In the genomic region with DNA sequence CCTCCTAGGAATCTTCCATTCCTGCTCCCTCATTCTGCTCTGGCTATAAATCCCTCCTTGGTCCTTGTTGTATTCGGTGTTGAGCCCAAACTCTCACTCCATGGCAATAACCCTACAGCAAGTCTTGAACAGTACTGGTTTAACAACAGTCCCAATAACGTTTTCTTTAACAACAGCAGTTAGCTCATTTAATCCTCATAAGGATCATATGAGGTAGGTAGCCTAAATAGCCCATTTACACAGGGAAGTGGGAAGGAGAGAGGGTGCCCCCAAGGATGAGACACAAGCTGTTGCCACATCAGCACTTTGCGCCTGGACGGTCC, we compare ENCODE assay signal across 9 cellular contexts. TPM values are rescaled to one million over a fixed set of nuclear protein-coding genes. Genes with fewer than 3 reads are reported as not detected.
DNase-seq lines count a peak whose midpoint lies in the region; ATAC-seq and TF ChIP-seq lines count a peak whose summit lies in the region.
"Had no signal": no experiment of that assay in that cellular context is flagged by ENCODE, and none has a peak within 500 bp of the region (broad histone marks: within the 10 kb centered on the region; RNA-seq: fewer than 3 reads in every experiment).

No MANE protein-coding gene starts in this region.

- peaks cover 51% of the 10 kb centered on the region for H3K4me1 Mint-ChIP-seq in activated naive CD4-positive, alpha-beta T cell treated with anti-CD3 and anti-CD28 coated beads for 36 hours (ENCODE audit: low read depth)
- H3K4me1 Mint-ChIP-seq in activated naive CD8-positive, alpha-beta T cell (ENCODE audit: low read depth): peaks cover 67% of the 10 kb centered on the region

- H3K27ac Mint-ChIP-seq in activated naive CD4-positive, alpha-beta T cell treated with anti-CD3 and anti-CD28 coated beads for 36 hours: peak overlapping the region; percentile 11
- peak overlapping the region; percentile 64 for H3K27ac Mint-ChIP-seq in activated naive CD8-positive, alpha-beta T cell

- H3K9me3 ChIP-seq in left lung: no peaks in the 10 kb centered on the region
- H3K9me3 ChIP-seq in thyroid gland: no peaks in the 10 kb centered on the region

- H3K36me3 Mint-ChIP-seq in activated naive CD4-positive, alpha-beta T cell treated with anti-CD3 and anti-CD28 coated beads for 36 hours (ENCODE audit: low read depth): no peaks in the 10 kb centered on the region
- no peaks in the 10 kb centered on the region for H3K36me3 Mint-ChIP-seq in activated naive CD8-positive, alpha-beta T cell

- 31 to 42% methylated on average over 4 of the region's 4 CpGs for WGBS in thyroid gland, 2 donors

- H3K27me3 Mint-ChIP-seq in activated naive CD4-positive, alpha-beta T cell treated with anti-CD3 and anti-CD28 coated beads for 36 hours (ENCODE audit: low read depth): no peaks in the 10 kb centered on the region
- H3K27me3 Mint-ChIP-seq in activated naive CD8-positive, alpha-beta T cell: no peaks in the 10 kb centered on the region

- H3K27me3 ChIP-seq in left lung: no peaks in the 10 kb centered on the region
- H3K27me3 ChIP-seq in thyroid gland: no peaks in the 10 kb centered on the region

- peak overlapping the region; percentile 88 to 98 for H3K27ac ChIP-seq in left lung
- peak overlapping the region; percentile 3 to 90 (median 43) for H3K27ac ChIP-seq in thyroid gland

- peaks cover 19 to 81% of the 10 kb centered on the region in 2 donors for H3K4me1 ChIP-seq in left lung
- peaks cover 13 to 42% of the 10 kb centered on the region in 2 donors for H3K4me1 ChIP-seq in thyroid gland

- H3K36me3 ChIP-seq in left lung: no peaks in the 10 kb centered on the region
- H3K36me3 ChIP-seq in thyroid gland: no peaks in the 10 kb centered on the region

- TF ChIP-seq POLR2A in thyroid gland (IDR thresholded peaks at IDR 0.05): no peak

- CTCF ChIA-PET in activated naive CD4-positive, alpha-beta T cell treated with anti-CD3 and anti-CD28 coated beads for 36 hours (lab: Charles Lee): interaction anchor here (2.1 to 2.5 kb wide), 2 partner anchors 14 to 85 kb away, joined by 7 to 13 read pairs; no protein-coding TSS in a partner anchor

- H3K9me3 Mint-ChIP-seq in activated naive CD4-positive, alpha-beta T cell treated with anti-CD3 and anti-CD28 coated beads for 36 hours: no peaks in the 10 kb centered on the region
- H3K9me3 Mint-ChIP-seq in activated naive CD8-positive, alpha-beta T cell (ENCODE audit: low read depth): no peaks in the 10 kb centered on the region

- TF ChIP-seq CTCF in left lung (IDR thresholded peaks at IDR 0.05): no peak
- TF ChIP-seq CTCF in thyroid gland (IDR thresholded peaks at IDR 0.05): no peak

- H3K4me3 Mint-ChIP-seq in activated naive CD4-positive, alpha-beta T cell treated with anti-CD3 and anti-CD28 coated beads for 36 hours: peak overlapping the region; percentile 96
- peak overlapping the region; percentile 92 for H3K4me3 Mint-ChIP-seq in activated naive CD8-positive, alpha-beta T cell

- DNase-seq in activated naive CD4-positive, alpha-beta T cell treated with anti-CD3 and anti-CD28 coated beads for 36 hours: no peak
- DNase-seq in activated naive CD4-positive, alpha-beta T cell treated with anti-CD3 and anti-CD28 coated beads, Interleukin-2, amount 50 U/mL, for 16 hours: no peak
- no peak for DNase-seq in left lung
- no peak for DNase-seq in thyroid gland
- no peak for DNase-seq in LoVo (ENCODE audit: low spot score)
- no peak for DNase-seq in NCI-H1092 treated with DMSO at 0.1 percent for 48 hours (lab: John Stamatoyannopoulos, UW)

- no peak for ATAC-seq in left lung
- ATAC-seq in HG02973 (IDR thresholded peaks at IDR 0.05; ENCODE audit: unreplicated experiment): no peak

- intact Hi-C loops in activated naive CD4-positive, alpha-beta T cell treated with anti-CD3 and anti-CD28 coated beads for 36 hours (cut with micrococcal nuclease): loop anchor here (5.0 kb wide), 1 partner anchor 172 kb away; no protein-coding TSS in a partner anchor
- intact Hi-C loops in left lung (cut with DNase I) (no loop called here), thyroid gland (cut with DNase I) (loop anchor here (5.0 kb wide), 1 partner anchor 57 kb away; no protein-coding TSS in a partner anchor)

- H3K4me3 ChIP-seq in left lung (peak overlapping the region; percentile 75 to 89), thyroid gland (replicated peaks in 1 of 3) (peak overlapping the region in 1 of 3 donors; percentile 95)

RNA-seq across cellular contexts. Expression of a gene that starts 0.4 kb away (rescaled TPM):
- total RNA-seq in activated naive CD4-positive, alpha-beta T cell treated with anti-CD3 and anti-CD28 coated beads for 36 hours: 10 to 100 TPM; 20.3 to 21.7 TPM
- 10 to 100 TPM; 49.0 to 95.8 TPM for total RNA-seq in left lung
- total RNA-seq in thyroid gland: 10 to 100 TPM; 35.6 to 72.4 (median 63.6) TPM

RNA-seq across cellular contexts. Expression of a gene that starts 26.5 kb away (rescaled TPM):
- not detected for total RNA-seq in activated naive CD4-positive, alpha-beta T cell treated with anti-CD3 and anti-CD28 coated beads for 36 hours
- total RNA-seq in left lung (10 to 100 TPM in 1 of 2 donors, 1 to 10 TPM in 1; 5.7 to 14.4 TPM), thyroid gland (1 to 10 TPM in 1 of 4 donors, under 1 TPM in 1, not detected in 2; 0.22 to 6.3 TPM)
- total RNA-seq: Daoy had no signal

RNA-seq across cellular contexts. Expression of a gene that starts 44.0 kb away (rescaled TPM):
- total RNA-seq in activated naive CD4-positive, alpha-beta T cell treated with anti-CD3 and anti-CD28 coated beads for 36 hours: under 1 TPM; 0.26 to 0.30 TPM
- total RNA-seq in left lung (under 1 TPM; 0.10 to 0.61 TPM), thyroid gland (not detected)

RNA-seq across cellular contexts. Expression of a gene that starts 54.5 kb away (rescaled TPM):
- total RNA-seq in activated naive CD4-positive, alpha-beta T cell treated with anti-CD3 and anti-CD28 coated beads for 36 hours: 10 to 100 TPM; 86.7 to 88.3 TPM
- 10 to 100 TPM; 25.7 to 28.0 TPM for total RNA-seq in left lung
- total RNA-seq in thyroid gland: 10 to 100 TPM; 12.0 to 43.9 (median 21.5) TPM

Comparison
In these comparisons a context has a peak if more than half of its experiments do, and no peak if none do; other contexts are left out.
1. intact Hi-C loops: an anchor here in activated naive CD4-positive, alpha-beta T cell treated with anti-CD3 and anti-CD28 coated beads for 36 hours (5.0 kb wide) and thyroid gland (5.0 kb wide); none called in left lung.